In genomic region chr6:138160329-138161117, GRCh38 we compare ENCODE assay signal across 12 cellular contexts. TPM values are rescaled to one million over a fixed set of nuclear protein-coding genes. Genes with fewer than 3 reads are reported as not detected.
DNase-seq lines count a peak whose midpoint lies in the region; TF ChIP-seq lines count a peak whose summit lies in the region.
"Had no signal": no experiment of that assay in that cellular context is flagged by ENCODE, and none has a peak within 500 bp of the region (broad histone marks: within the 10 kb centered on the region; RNA-seq: fewer than 3 reads in every experiment).

No MANE protein-coding gene starts in this region.

- no peak overlapping the region for H3K27ac ChIP-seq in duodenal mucosa (ENCODE audit: low read depth, low read length)

- no peaks in the 10 kb centered on the region for H3K9me3 ChIP-seq in duodenal mucosa (ENCODE audit: control insufficient read depth in 1 of 2, low read length in 2 of 2)

- DNase-seq in NCI-H2171 treated with DMSO at 0.1 percent for 48 hours (lab: John Stamatoyannopoulos, UW) (peak; percentile 26), NCI-H2171 (lab: John Stamatoyannopoulos, UW) (no peak), NCI-H345 (lab: John Stamatoyannopoulos, UW) (peak; percentile 48), progenitor cell of endocrine pancreas (ENCODE audit: low spot score, unreplicated experiment) (no peak), HPDE6-E6E7 (ENCODE audit: extremely low spot score) (no peak), T-helper 9 cell (no peak), NCI-H82 treated with DMSO at 0.1 percent for 48 hours (lab: John Stamatoyannopoulos, UW; ENCODE audit: unreplicated experiment) (no peak)
- DNase-seq: activated effector memory CD4-positive, alpha-beta T cell treated with Interleukin-2 at 50 U/mL for 16 hours had no signal

- TF ChIP-seq CTCF in progenitor cell of endocrine pancreas (IDR thresholded peaks at IDR 0.05; ENCODE audit: unreplicated experiment), result no peak

- H3K9ac ChIP-seq in duodenal mucosa (ENCODE audit: low read depth in 1 of 2, low read length in 2 of 2), result no peak overlapping the region

- H3K27me3 Mint-ChIP-seq in progenitor cell of endocrine pancreas, result peaks cover 7% of the 10 kb centered on the region

- H3K4me1 Mint-ChIP-seq in progenitor cell of endocrine pancreas (ENCODE audit: low read depth), result peaks cover 19% of the 10 kb centered on the region

- peaks cover 7 to 14% of the 10 kb centered on the region in 2 donors for H3K27me3 ChIP-seq in duodenal mucosa (ENCODE audit: control insufficient read depth in 1 of 2, insufficient read depth in 2 of 2, low read length in 2 of 2)

- no peaks in the 10 kb centered on the region for H3K36me3 ChIP-seq in duodenal mucosa (ENCODE audit: control insufficient read depth in 1 of 2, insufficient read depth in 2 of 2, low read length in 2 of 2)

- H3K36me3 Mint-ChIP-seq in progenitor cell of endocrine pancreas (ENCODE audit: insufficient read depth), result no peaks in the 10 kb centered on the region

- peak overlapping the region; percentile 85 for H3K27ac Mint-ChIP-seq in progenitor cell of endocrine pancreas

- peaks cover 5 to 10% of the 10 kb centered on the region in 2 donors for H3K4me1 ChIP-seq in duodenal mucosa (ENCODE audit: control insufficient read depth in 1 of 2, insufficient read depth in 2 of 2, low read length in 2 of 2)

- peak overlapping the region; percentile 79 for H3K4me3 Mint-ChIP-seq in progenitor cell of endocrine pancreas (ENCODE audit: low read depth)

- H3K4me3 ChIP-seq in duodenal mucosa (ENCODE audit: low read depth in 1 of 2, low read length in 2 of 2), result peak overlapping the region; percentile 62 to 67

- H3K9me3 Mint-ChIP-seq in progenitor cell of endocrine pancreas (ENCODE audit: low read depth), result no peaks in the 10 kb centered on the region

RNA-seq across cellular contexts. Expression of gene ARFGEF3, which starts 1.2 kb away (rescaled TPM):
- 28.3 and 28.6 TPM in 2 replicates for total RNA-seq in progenitor cell of endocrine pancreas

RNA-seq across cellular contexts. Expression of gene PERP, which starts 53.3 kb away (rescaled TPM):
- 68.3 and 75.3 TPM in 2 replicates for total RNA-seq in progenitor cell of endocrine pancreas

RNA-seq across cellular contexts. Expression of gene PBOV1, which starts 57.8 kb away (rescaled TPM):
- not detected in 2 replicates for total RNA-seq in progenitor cell of endocrine pancreas
- total RNA-seq: LHCN-M2, omental fat pad, Right ventricle myocardium inferior had no signal

Comparison
In these comparisons a context has a peak if more than half of its experiments do, and no peak if none do; other contexts are left out.
1. DNase-seq: peak in NCI-H2171 treated with DMSO at 0.1 percent for 48 hours (single experiment) and NCI-H345 (single experiment); none in NCI-H2171 (single experiment), progenitor cell of endocrine pancreas (single experiment), HPDE6-E6E7 (single experiment), T-helper 9 cell (single experiment) and NCI-H82 treated with DMSO at 0.1 percent for 48 hours (single experiment).